In genomic region chr15:73344051-73344450, GRCh38 we compare ENCODE assay signal across 19 cellular contexts. TPM values are rescaled to one million over a fixed set of nuclear protein-coding genes. Genes with fewer than 3 reads are reported as not detected.
DNase-seq lines count a peak whose midpoint lies in the region; FAIRE-seq lines count a peak whose summit lies in the region.
"Had no signal": no experiment of that assay in that cellular context is flagged by ENCODE, and none has a peak within 500 bp of the region (broad histone marks: within the 10 kb centered on the region; RNA-seq: fewer than 3 reads in every experiment).

No MANE protein-coding gene starts in this region.

- DNase-seq in EH (ENCODE audit: low read depth) (peak; percentile 13), HT1080 (ENCODE audit: low read depth) (peak; percentile 6), astrocyte of the hippocampus (ENCODE audit: low read depth, low spot score) (peak; percentile 33), urothelium cell line (ENCODE audit: low spot score) (peak; percentile 38), HuH-7 (ENCODE audit: low spot score) (no peak), T-helper 2 cell (no peak)
- no peak for DNase-seq in activated effector memory CD4-positive, alpha-beta T cell treated with anti-CD3 and anti-CD28 coated beads, Interleukin-2, amount 50 U/mL, for 16 hours
- DNase-seq: DMS 273 treated with DMSO at 0.1 percent for 48 hours, KG1, MG63, NCI-H1105 treated with DMSO at 0.1 percent for 48 hours, NCI-H187, NCI-H2171, NCI-H774, PC-9, Right ventricle myocardium superior, SK-N-SH had no signal

- no peak for FAIRE-seq in urothelium cell line (lab: Jason Lieb, UNC)
- FAIRE-seq: GM18507 had no signal

RNA-seq across cellular contexts. Expression of gene HCN4, which starts 24.7 kb away (rescaled TPM):
- total RNA-seq in HT1080 (2014; rRNA removed; shearing (Covaris generic)) = not detected in 2 replicates
- polyA plus RNA-seq in HT1080 (2015; cell fraction: cytosol; rRNA removed) = 0.01 TPM in 1 of 2 replicates, not detected in the other
- 0.12 TPM in 1 of 2 replicates, not detected in the other for polyA plus RNA-seq in HT1080 (2015; cell fraction: nucleus; rRNA removed)
- total RNA-seq: NCI-H460, PC-9 had no signal
- polyA plus RNA-seq: SK-N-SH had no signal

Comparison
In these comparisons a context has a peak if more than half of its experiments do, and no peak if none do; other contexts are left out.
1. DNase-seq: peak in EH (single experiment), HT1080 (single experiment), astrocyte of the hippocampus (single experiment) and urothelium cell line (single experiment); none in HuH-7 (single experiment), T-helper 2 cell (0 of 5) and activated effector memory CD4-positive, alpha-beta T cell treated with anti-CD3 and anti-CD28 coated beads, Interleukin-2, amount 50 U/mL, for 16 hours (single experiment).